8 cellular contexts compared by ENCODE assay signal in the genomic region with DNA sequence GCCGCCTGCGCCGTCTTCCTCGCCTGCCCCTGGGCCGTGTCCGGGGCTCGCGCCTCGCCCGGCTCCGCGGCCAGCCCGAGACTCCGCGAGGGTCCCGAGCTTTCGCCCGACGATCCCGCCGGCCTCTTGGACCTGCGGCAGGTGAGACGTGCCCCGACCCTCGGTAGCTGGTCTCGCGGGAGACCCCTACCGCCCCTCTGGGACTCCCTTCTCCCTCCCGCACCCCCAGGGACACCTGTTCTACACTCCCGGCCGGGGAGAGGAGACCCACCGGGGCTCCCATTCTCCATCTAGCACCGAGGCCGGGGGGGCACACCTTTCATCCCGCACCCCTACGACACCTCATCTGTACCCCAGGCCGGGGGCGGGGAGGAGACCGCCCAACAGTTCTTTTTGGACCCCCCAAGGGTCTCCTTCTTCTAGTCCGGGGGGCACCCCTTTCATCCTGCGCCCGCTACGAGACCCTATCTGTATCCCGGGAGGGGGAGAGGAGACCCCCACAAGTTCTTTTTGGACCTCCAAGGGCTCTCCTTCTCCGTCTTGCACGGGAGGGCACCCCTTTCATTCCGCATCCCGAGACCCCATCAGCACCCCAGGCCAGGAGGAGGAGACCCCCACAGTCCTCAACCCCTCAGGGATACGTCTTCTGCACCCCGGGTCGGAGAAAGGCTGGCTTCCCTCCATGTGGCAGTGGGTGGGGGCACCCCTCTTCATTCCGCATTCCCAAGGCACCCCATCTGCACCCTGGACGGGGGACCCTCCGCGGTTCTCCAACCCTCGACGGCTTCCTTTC. TPM values are rescaled to one million over a fixed set of nuclear protein-coding genes. Genes with fewer than 3 reads are reported as not detected.
A peak's percentile ranks its signal among the peaks of the same experiment; 100 is the strongest.
DNase-seq lines count a peak whose midpoint lies in the region; ATAC-seq, FAIRE-seq and TF ChIP-seq lines count a peak whose summit lies in the region.

No MANE protein-coding gene starts in this region.

- H3K9ac ChIP-seq in HUES48 (ENCODE audit: low read depth, low read length) (no peak overlapping the region), muscle layer of colon (ENCODE audit: low read length) (no peak overlapping the region)

- H3K36me3 ChIP-seq in HUES48 (ENCODE audit: control insufficient read depth, insufficient read depth, low read length) = no peaks in the 10 kb centered on the region
- H3K36me3 ChIP-seq in bronchial epithelial cell (ENCODE audit: control insufficient read depth, insufficient read depth, low read length) = no peaks in the 10 kb centered on the region
- no peaks in the 10 kb centered on the region for H3K36me3 ChIP-seq in muscle layer of colon (ENCODE audit: insufficient read depth, low read length)

- DNase-seq in AG04450 (ENCODE audit: low read depth, low spot score) = no peak
- no peak for DNase-seq in bronchial epithelial cell (ENCODE audit: low read depth)
- no peak for DNase-seq in NCI-H1930 (lab: John Stamatoyannopoulos, UW)

- POLR2A ChIA-PET in AG04450 (lab: Yijun Ruan, JAX) = interaction anchor here (0.8 to 1.0 kb wide), 3 partner anchors 10 to 207 kb away, joined by 4 to 10 read pairs (median 4); a partner anchor contains a TSS

- TF ChIP-seq CTCF in AG04450 (IDR thresholded peaks at IDR 0.05; ENCODE audit: low read depth, low read length) = no peak
- TF ChIP-seq CTCF in bronchial epithelial cell (IDR thresholded peaks at IDR 0.05; ENCODE audit: insufficient read depth, low read length, severe bottlenecking) = no peak

- H3K27me3 ChIP-seq in AG04450 (ENCODE audit: control insufficient read depth, insufficient read depth, low read length) (peaks cover 9% of the 10 kb centered on the region), HUES48 (ENCODE audit: control insufficient read depth, insufficient read depth, low read length) (peaks cover 62% of the 10 kb centered on the region), bronchial epithelial cell (ENCODE audit: control insufficient read depth, insufficient read depth, low read length) (no peaks in the 10 kb centered on the region), muscle layer of colon (ENCODE audit: control insufficient read depth in 1 of 2, insufficient read depth in 2 of 2, low read length in 2 of 2) (peaks cover 12 to 29% of the 10 kb centered on the region in 2 donors)

- CTCF ChIA-PET in AG04450 (lab: Charles Lee) = interaction anchor here (1.0 to 1.2 kb wide), 2 partner anchors 15 to 100 kb away, joined by 3 to 7 read pairs; no protein-coding TSS in a partner anchor

- no peak for FAIRE-seq in bronchial epithelial cell (lab: Jason Lieb, UNC)

- H3K9me3 ChIP-seq in AG04450 (ENCODE audit: control insufficient read depth, insufficient read depth, low read length) = no peaks in the 10 kb centered on the region; the same call in 1 of the 2 replicates
- no peaks in the 10 kb centered on the region; the same call in 1 of the 2 replicates for H3K9me3 ChIP-seq in HUES48 (ENCODE audit: control insufficient read depth, insufficient read depth, low read length)
- no peaks in the 10 kb centered on the region for H3K9me3 ChIP-seq in muscle layer of colon (ENCODE audit: low read length)

- H3K27ac ChIP-seq in AG04450 (ENCODE audit: low read depth, low read length) (no peak overlapping the region), HUES48 (ENCODE audit: low read depth, low read length) (no peak overlapping the region), muscle layer of colon (ENCODE audit: low read depth, low read length) (peak overlapping the region; percentile 42)

- ATAC-seq in HG03460 (IDR thresholded peaks at IDR 0.05; ENCODE audit: unreplicated experiment) (no peak), GM19324 (IDR thresholded peaks at IDR 0.05; ENCODE audit: low FRiP score, unreplicated experiment) (no peak), GM18867 (IDR thresholded peaks at IDR 0.05; ENCODE audit: unreplicated experiment) (no peak)

- H3K4me1 ChIP-seq in HUES48 (ENCODE audit: control insufficient read depth, insufficient read depth, low read length) (peaks cover 12% of the 10 kb centered on the region; the same call in 1 of the 2 replicates), muscle layer of colon (ENCODE audit: insufficient read depth, low read length) (peaks cover 18% of the 10 kb centered on the region)

- peak overlapping the region; percentile 75 for H3K4me3 ChIP-seq in AG04450 (ENCODE audit: low read depth, low read length)
- peak overlapping the region; percentile 71 for H3K4me3 ChIP-seq in HUES48 (ENCODE audit: low read depth, low read length)
- peak overlapping the region; percentile 62 for H3K4me3 ChIP-seq in bronchial epithelial cell (ENCODE audit: low read depth, low read length)
- H3K4me3 ChIP-seq in muscle layer of colon (ENCODE audit: low read depth in 1 of 2, low read length in 2 of 2) = peak overlapping the region; percentile 56 to 85

RNA-seq across cellular contexts. Expression of a gene that starts 0.5 kb away (rescaled TPM):
- 0.14 and 0.16 TPM in 2 replicates for polyA plus RNA-seq in AG04450 (2011; rRNA removed)
- 0.13 and 0.23 TPM in 2 replicates for polyA minus RNA-seq in AG04450 (2011; rRNA and poly(A)+ RNA removed)
- 4.6 and 5.5 TPM in 2 replicates for total RNA-seq in bronchial epithelial cell

RNA-seq across cellular contexts. Expression of a gene that starts 29.2 kb away (rescaled TPM):
- not detected in 2 replicates for polyA plus RNA-seq in AG04450 (2011; rRNA removed)
- not detected in 2 replicates for polyA minus RNA-seq in AG04450 (2011; rRNA and poly(A)+ RNA removed)
- total RNA-seq in bronchial epithelial cell = not detected in 2 replicates

RNA-seq across cellular contexts. Expression of a gene that starts 49.8 kb away (rescaled TPM):
- polyA plus RNA-seq in AG04450 (2011; rRNA removed) = not detected in 2 replicates
- not detected in 2 replicates for polyA minus RNA-seq in AG04450 (2011; rRNA and poly(A)+ RNA removed)
- under 0.01 TPM in 1 of 2 replicates, not detected in the other for total RNA-seq in bronchial epithelial cell

RNA-seq across cellular contexts. Expression of a gene that starts 59.6 kb away (rescaled TPM):
- not detected in 2 replicates for polyA plus RNA-seq in AG04450 (2011; rRNA removed)
- polyA minus RNA-seq in AG04450 (2011; rRNA and poly(A)+ RNA removed) = not detected in 2 replicates
- not detected in 2 replicates for total RNA-seq in bronchial epithelial cell
